In genomic region chr3:143486611-143487010, GRCh38 we compare ENCODE assay signal across 8 cellular contexts.
"Had no signal": no experiment of that assay in that cellular context is flagged by ENCODE, and none has a peak within 500 bp of the region (broad histone marks: within the 10 kb centered on the region; RNA-seq: fewer than 3 reads in every experiment).

No MANE protein-coding gene starts in this region.

- H3K27ac ChIP-seq: GM23248 had no signal

- H3K9me3 Mint-ChIP-seq: GM23338, H9, HFFc6 had no signal

- H3K27ac Mint-ChIP-seq: GM23338, H9, HFFc6 had no signal

- H3K4me3 Mint-ChIP-seq: GM23338, H9, HFFc6 had no signal

- DNase-seq: GM23248, GOT3, H7, H9, HCEC 1CT, HFFc6 had no signal

- ATAC-seq: GM23338, HCT116 had no signal

- H3K4me3 ChIP-seq: GM23248, GM23338 had no signal

- H3K9ac ChIP-seq: GM23248 had no signal

- H2AFZ ChIP-seq: GM23248 had no signal

- H3K4me2 ChIP-seq: GM23338 had no signal
